ENCODE assay signal across 8 cellular contexts in genomic region chr12:56724660-56724988, GRCh38. TPM values are rescaled to one million over a fixed set of nuclear protein-coding genes. Genes with fewer than 3 reads are reported as not detected.
DNase-seq lines count a peak whose midpoint lies in the region; ATAC-seq and TF ChIP-seq lines count a peak whose summit lies in the region.

No MANE protein-coding gene starts in this region.

- 0 out of 2 replicates have a peak, but pooled peaks cover 17% of the 10 kb centered on the region for H3F3A ChIP-seq in GM23338 (replicated peaks; ENCODE audit: low read depth)

- H3K9me2 ChIP-seq in GM23338 (ENCODE audit: insufficient read depth): peaks cover 5% of the 10 kb centered on the region; the same call in 1 of the 2 replicates

- H3K79me2 ChIP-seq in GM23338 (replicated peaks; ENCODE audit: insufficient read depth) (peaks cover 54% of the 10 kb centered on the region), fibroblast of lung (ENCODE audit: control insufficient read depth, insufficient read depth, low read length) (peaks cover 55% of the 10 kb centered on the region), osteoblast (ENCODE audit: insufficient read depth, low read length) (peaks cover 56% of the 10 kb centered on the region)

- H2AFZ ChIP-seq in GM23338 (0 out of 2 replicates have a peak overlapping the region, but pooled peaks have one; percentile 72), fibroblast of lung (ENCODE audit: low read length) (no peak overlapping the region), osteoblast (ENCODE audit: low read length) (peak overlapping the region; percentile 98)

- H3K27me3 Mint-ChIP-seq in GM23338 (ENCODE audit: insufficient read depth, low read depth, poor library complexity): peaks cover 11% of the 10 kb centered on the region

- H4K20me1 ChIP-seq in GM23338 (replicated peaks; ENCODE audit: insufficient read depth) (peaks cover 44% of the 10 kb centered on the region), fibroblast of lung (ENCODE audit: control insufficient read depth, extremely low read depth, insufficient read depth, low read length) (peaks cover 6% of the 10 kb centered on the region), osteoblast (ENCODE audit: insufficient read depth, low read length) (peaks cover 47% of the 10 kb centered on the region)

- H3K4me3 Mint-ChIP-seq in GM23338: peak overlapping the region; percentile 98

- peaks cover 47% of the 10 kb centered on the region for H3K4me1 Mint-ChIP-seq in GM23338

- peak overlapping the region; percentile 100 for H3K27ac Mint-ChIP-seq in GM23338

- H3K9me3 Mint-ChIP-seq in GM23338: no peaks in the 10 kb centered on the region; the same call in 2 of the 3 replicates

- H3K9me3 ChIP-seq in fibroblast of lung (ENCODE audit: control insufficient read depth, insufficient read depth, low read depth, low read length): no peaks in the 10 kb centered on the region
- no peaks in the 10 kb centered on the region for H3K9me3 ChIP-seq in osteoblast (ENCODE audit: low read depth, low read length)

- peaks cover 43% of the 10 kb centered on the region for H3K4me1 ChIP-seq in GM23338 (ENCODE audit: insufficient read depth)
- H3K4me1 ChIP-seq in fibroblast of lung (ENCODE audit: control insufficient read depth, extremely low read depth, insufficient read depth, low read length): peaks cover 7% of the 10 kb centered on the region
- peaks cover 31% of the 10 kb centered on the region for H3K4me1 ChIP-seq in osteoblast (ENCODE audit: insufficient read depth, low read length)

- ATAC-seq in GM23338 (peak; percentile 7), SK-N-SH treated with all-trans-retinoic acid at 6 μM for 48 hours (peak; percentile 10), GM21825 (IDR thresholded peaks at IDR 0.05; ENCODE audit: unreplicated experiment) (no peak), GM19397 (IDR thresholded peaks at IDR 0.05; ENCODE audit: unreplicated experiment) (no peak)

- H3K9ac ChIP-seq in fibroblast of lung (ENCODE audit: insufficient read depth, low read length): peak overlapping the region; percentile 89

- H3K36me3 Mint-ChIP-seq in GM23338 (ENCODE audit: low read depth): peaks cover 82% of the 10 kb centered on the region

- DNase-seq in GM23338 (ENCODE audit: low spot score) (peak; percentile 24), fibroblast of lung (ENCODE audit: low read depth in 2 of 2) (no peak), osteoblast (ENCODE audit: insufficient read length, low spot score, missing footprints) (no peak), Kasumi-1 (lab: John Stamatoyannopoulos, UW) (no peak)
- DNase-seq in activated CD8-positive, alpha-beta memory T cell treated with anti-CD3 and anti-CD28 coated beads, Interleukin-2, amount 50 U/mL, for 4 hours: no peak

- H3K36me3 ChIP-seq in GM23338 (ENCODE audit: insufficient read depth) (peaks cover 31% of the 10 kb centered on the region), fibroblast of lung (ENCODE audit: control insufficient read depth, insufficient read depth, low read length) (peaks cover 11% of the 10 kb centered on the region), osteoblast (ENCODE audit: insufficient read depth, low read length) (peaks cover 34% of the 10 kb centered on the region)

- H3K27ac ChIP-seq in GM23338 (ENCODE audit: low read depth) (peak overlapping the region; percentile 96), fibroblast of lung (ENCODE audit: insufficient read depth, low read length) (peak overlapping the region; percentile 92), osteoblast (ENCODE audit: low read depth, low read length) (peak overlapping the region; percentile 98)

- TF ChIP-seq CTCF in GM23338 (conservative IDR thresholded peaks at IDR 0.05; ENCODE audit: low read depth in 2 of 2) (no peak), fibroblast of lung (conservative IDR thresholded peaks at IDR 0.05 in 1 of 2, IDR thresholded peaks at IDR 0.05 in 1 of 2; ENCODE audit: low read depth in 1 of 2, low read length in 2 of 2) (no peak), osteoblast (IDR thresholded peaks at IDR 0.05; ENCODE audit: extremely low read depth, low read depth, low read length) (no peak)

- no peaks in the 10 kb centered on the region for H3K27me3 ChIP-seq in GM23338 (ENCODE audit: insufficient read depth)
- H3K27me3 ChIP-seq in fibroblast of lung (ENCODE audit: control insufficient read depth, insufficient read depth, low read length): no peaks in the 10 kb centered on the region
- H3K27me3 ChIP-seq in osteoblast (ENCODE audit: insufficient read depth, low read length): no peaks in the 10 kb centered on the region

- peak overlapping the region; percentile 99 for H3K4me2 ChIP-seq in GM23338
- peak overlapping the region; percentile 99 for H3K4me2 ChIP-seq in fibroblast of lung (ENCODE audit: extremely low read depth, insufficient read depth, low read length)
- peak overlapping the region; percentile 98 for H3K4me2 ChIP-seq in osteoblast (ENCODE audit: insufficient read depth, low read length)

- peak overlapping the region; percentile 93 for H3K4me3 ChIP-seq in GM23338
- peak overlapping the region; percentile 86 to 93 (median 91) for H3K4me3 ChIP-seq in fibroblast of lung (replicated peaks in 1 of 4; ENCODE audit: control extremely low read depth in 1 of 4, insufficient read depth in 1 of 4, low read depth in 3 of 4, low read length in 4 of 4)
- H3K4me3 ChIP-seq in osteoblast (ENCODE audit: insufficient read depth, low read length): peak overlapping the region; percentile 100

TF ChIP-seq in GM23338, 12 proteins besides CTCF, POLR2A, EP300 and RAD21:
- no peak for TF ChIP-seq ZNF114 (CRISPR knock-in tag; IDR thresholded peaks at IDR 0.05)

TF ChIP-seq in SK-N-SH treated with all-trans-retinoic acid at 6 μM for 48 hours, 23 proteins besides CTCF, POLR2A, EP300 and RAD21:
- no peak for TF ChIP-seq TSHZ2 (CRISPR knock-in tag; IDR thresholded peaks at IDR 0.05)

RNA-seq across cellular contexts. Expression of gene NACA, which starts 0.5 kb away (rescaled TPM):
- total RNA-seq in GM23338 (2014; rRNA removed; shearing (Covaris generic)): 1,081 and 1,279 TPM in 2 replicates
- polyA plus RNA-seq in GM23338 (2016; fragmentation: Nextera tagmentation; extraction: Ambion mirVana) (2,165 and 2,495 TPM in 2 replicates), fibroblast of lung (971 and 1,242 TPM in 2 replicates)
- total RNA-seq in fibroblast of lung (1,188 and 1,487 TPM in 2 replicates), osteoblast (808 and 845 TPM in 2 replicates)
- polyA plus RNA-seq in fibroblast of lung (2012): 1,518 and 1,718 TPM in 2 replicates
- polyA minus RNA-seq in fibroblast of lung (ENCODE audit: low replicate concordance): 49.4 and 57.5 TPM in 2 replicates

RNA-seq across cellular contexts. Expression of gene PRIM1, which starts 27.5 kb away (rescaled TPM):
- 69.9 and 73.9 TPM in 2 replicates for total RNA-seq in GM23338 (2014; rRNA removed; shearing (Covaris generic))
- 65.6 and 67.9 TPM in 2 replicates for polyA plus RNA-seq in GM23338 (2016; fragmentation: Nextera tagmentation; extraction: Ambion mirVana)
- total RNA-seq in fibroblast of lung: 4.9 and 6.1 TPM in 2 replicates
- 7.1 and 22.6 TPM in 2 replicates for polyA plus RNA-seq in fibroblast of lung
- polyA plus RNA-seq in fibroblast of lung (2012): 4.0 and 11.5 TPM in 2 replicates
- 3.3 TPM in 1 of 2 replicates, not detected in the other for polyA minus RNA-seq in fibroblast of lung (ENCODE audit: low replicate concordance)
- 5.0 and 5.8 TPM in 2 replicates for total RNA-seq in osteoblast

RNA-seq across cellular contexts. Expression of gene PTGES3, which starts 36.5 kb away (rescaled TPM):
- total RNA-seq in GM23338 (2014; rRNA removed; shearing (Covaris generic)): 334 and 453 TPM in 2 replicates
- polyA plus RNA-seq in GM23338 (2016; fragmentation: Nextera tagmentation; extraction: Ambion mirVana) (391 and 442 TPM in 2 replicates), fibroblast of lung (119 and 149 TPM in 2 replicates)
- total RNA-seq in fibroblast of lung (53.7 and 60.3 TPM in 2 replicates), osteoblast (63.0 and 71.3 TPM in 2 replicates)
- 145 and 195 TPM in 2 replicates for polyA plus RNA-seq in fibroblast of lung (2012)
- 4.1 and 6.5 TPM in 2 replicates for polyA minus RNA-seq in fibroblast of lung (ENCODE audit: low replicate concordance)

RNA-seq across cellular contexts. Expression of gene HSD17B6, which starts 38.5 kb away (rescaled TPM):
- total RNA-seq in GM23338 (2014; rRNA removed; shearing (Covaris generic)): 4.3 and 10.3 TPM in 2 replicates
- polyA plus RNA-seq in GM23338 (2016; fragmentation: Nextera tagmentation; extraction: Ambion mirVana): 2.7 and 5.2 TPM in 2 replicates
- total RNA-seq in fibroblast of lung: 1.5 and 2.3 TPM in 2 replicates
- polyA plus RNA-seq in fibroblast of lung: 0.59 and 1.4 TPM in 2 replicates
- 1.0 and 1.2 TPM in 2 replicates for polyA plus RNA-seq in fibroblast of lung (2012)
- 1.1 TPM in 1 of 2 replicates, not detected in the other for polyA minus RNA-seq in fibroblast of lung (ENCODE audit: low replicate concordance)
- 0.88 and 4.7 TPM in 2 replicates for total RNA-seq in osteoblast

Comparison
In these comparisons a context has a peak if more than half of its experiments do, and no peak if none do; other contexts are left out.
1. ATAC-seq: peak in GM23338 (single experiment) and SK-N-SH treated with all-trans-retinoic acid at 6 μM for 48 hours (single experiment); none in GM21825 (single experiment) and GM19397 (single experiment).
2. Peak in every context shown above with its lines, with median percentiles within 50 percentile points of each other: H3K27ac ChIP-seq, H3K4me2 ChIP-seq and H3K4me3 ChIP-seq.